Comparison of ENCODE assay signal across 1 cellular context in the genomic region with DNA sequence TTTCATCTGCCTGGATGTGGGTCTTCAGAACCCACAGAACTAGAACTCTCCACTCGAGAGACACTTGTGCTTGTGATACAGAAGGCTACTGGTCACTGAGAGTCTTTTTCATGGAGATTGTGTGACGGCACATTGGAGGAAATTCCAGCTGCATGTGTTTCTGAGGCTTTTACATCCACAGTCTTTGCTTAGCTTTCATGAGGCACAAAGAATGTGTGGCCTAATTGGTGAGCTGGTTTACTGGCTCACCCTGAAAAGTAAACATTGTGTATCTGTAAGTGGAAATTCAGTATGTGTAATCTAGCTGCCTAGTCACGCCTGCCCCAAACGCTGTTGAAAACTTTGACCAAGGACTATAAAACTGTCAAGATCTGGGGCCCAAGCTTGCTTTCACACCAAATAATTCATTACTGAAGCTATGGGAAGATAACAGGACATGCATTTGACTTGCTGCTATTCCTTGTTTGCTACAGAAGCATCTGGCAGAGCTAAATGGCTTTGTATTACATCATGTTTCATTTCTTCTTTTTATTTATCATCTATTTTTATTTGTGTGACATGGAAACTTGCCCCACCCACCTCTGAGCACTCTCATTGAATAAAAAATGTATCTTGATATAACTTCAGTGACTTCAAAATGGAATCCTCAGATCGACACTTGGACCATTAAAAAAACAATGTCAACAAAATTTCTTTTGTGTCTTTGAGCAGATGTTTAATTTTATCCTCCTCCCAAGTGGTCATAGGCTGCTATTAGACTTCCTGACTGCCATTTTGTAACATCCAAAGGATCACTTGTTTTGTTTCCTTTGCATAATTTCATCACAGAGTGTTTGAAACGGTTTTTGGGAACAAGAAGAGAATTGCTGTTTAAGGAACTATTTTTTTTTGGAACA.
A peak's percentile ranks its signal among the peaks of the same experiment; 100 is the strongest.
TF ChIP-seq lines count a peak whose summit lies in the region.

No MANE protein-coding gene starts in this region.

TF ChIP-seq in HepG2, 621 proteins besides CTCF, POLR2A, EP300 and RAD21 (continued from another document):
- TF ChIP-seq, protein P1, sequence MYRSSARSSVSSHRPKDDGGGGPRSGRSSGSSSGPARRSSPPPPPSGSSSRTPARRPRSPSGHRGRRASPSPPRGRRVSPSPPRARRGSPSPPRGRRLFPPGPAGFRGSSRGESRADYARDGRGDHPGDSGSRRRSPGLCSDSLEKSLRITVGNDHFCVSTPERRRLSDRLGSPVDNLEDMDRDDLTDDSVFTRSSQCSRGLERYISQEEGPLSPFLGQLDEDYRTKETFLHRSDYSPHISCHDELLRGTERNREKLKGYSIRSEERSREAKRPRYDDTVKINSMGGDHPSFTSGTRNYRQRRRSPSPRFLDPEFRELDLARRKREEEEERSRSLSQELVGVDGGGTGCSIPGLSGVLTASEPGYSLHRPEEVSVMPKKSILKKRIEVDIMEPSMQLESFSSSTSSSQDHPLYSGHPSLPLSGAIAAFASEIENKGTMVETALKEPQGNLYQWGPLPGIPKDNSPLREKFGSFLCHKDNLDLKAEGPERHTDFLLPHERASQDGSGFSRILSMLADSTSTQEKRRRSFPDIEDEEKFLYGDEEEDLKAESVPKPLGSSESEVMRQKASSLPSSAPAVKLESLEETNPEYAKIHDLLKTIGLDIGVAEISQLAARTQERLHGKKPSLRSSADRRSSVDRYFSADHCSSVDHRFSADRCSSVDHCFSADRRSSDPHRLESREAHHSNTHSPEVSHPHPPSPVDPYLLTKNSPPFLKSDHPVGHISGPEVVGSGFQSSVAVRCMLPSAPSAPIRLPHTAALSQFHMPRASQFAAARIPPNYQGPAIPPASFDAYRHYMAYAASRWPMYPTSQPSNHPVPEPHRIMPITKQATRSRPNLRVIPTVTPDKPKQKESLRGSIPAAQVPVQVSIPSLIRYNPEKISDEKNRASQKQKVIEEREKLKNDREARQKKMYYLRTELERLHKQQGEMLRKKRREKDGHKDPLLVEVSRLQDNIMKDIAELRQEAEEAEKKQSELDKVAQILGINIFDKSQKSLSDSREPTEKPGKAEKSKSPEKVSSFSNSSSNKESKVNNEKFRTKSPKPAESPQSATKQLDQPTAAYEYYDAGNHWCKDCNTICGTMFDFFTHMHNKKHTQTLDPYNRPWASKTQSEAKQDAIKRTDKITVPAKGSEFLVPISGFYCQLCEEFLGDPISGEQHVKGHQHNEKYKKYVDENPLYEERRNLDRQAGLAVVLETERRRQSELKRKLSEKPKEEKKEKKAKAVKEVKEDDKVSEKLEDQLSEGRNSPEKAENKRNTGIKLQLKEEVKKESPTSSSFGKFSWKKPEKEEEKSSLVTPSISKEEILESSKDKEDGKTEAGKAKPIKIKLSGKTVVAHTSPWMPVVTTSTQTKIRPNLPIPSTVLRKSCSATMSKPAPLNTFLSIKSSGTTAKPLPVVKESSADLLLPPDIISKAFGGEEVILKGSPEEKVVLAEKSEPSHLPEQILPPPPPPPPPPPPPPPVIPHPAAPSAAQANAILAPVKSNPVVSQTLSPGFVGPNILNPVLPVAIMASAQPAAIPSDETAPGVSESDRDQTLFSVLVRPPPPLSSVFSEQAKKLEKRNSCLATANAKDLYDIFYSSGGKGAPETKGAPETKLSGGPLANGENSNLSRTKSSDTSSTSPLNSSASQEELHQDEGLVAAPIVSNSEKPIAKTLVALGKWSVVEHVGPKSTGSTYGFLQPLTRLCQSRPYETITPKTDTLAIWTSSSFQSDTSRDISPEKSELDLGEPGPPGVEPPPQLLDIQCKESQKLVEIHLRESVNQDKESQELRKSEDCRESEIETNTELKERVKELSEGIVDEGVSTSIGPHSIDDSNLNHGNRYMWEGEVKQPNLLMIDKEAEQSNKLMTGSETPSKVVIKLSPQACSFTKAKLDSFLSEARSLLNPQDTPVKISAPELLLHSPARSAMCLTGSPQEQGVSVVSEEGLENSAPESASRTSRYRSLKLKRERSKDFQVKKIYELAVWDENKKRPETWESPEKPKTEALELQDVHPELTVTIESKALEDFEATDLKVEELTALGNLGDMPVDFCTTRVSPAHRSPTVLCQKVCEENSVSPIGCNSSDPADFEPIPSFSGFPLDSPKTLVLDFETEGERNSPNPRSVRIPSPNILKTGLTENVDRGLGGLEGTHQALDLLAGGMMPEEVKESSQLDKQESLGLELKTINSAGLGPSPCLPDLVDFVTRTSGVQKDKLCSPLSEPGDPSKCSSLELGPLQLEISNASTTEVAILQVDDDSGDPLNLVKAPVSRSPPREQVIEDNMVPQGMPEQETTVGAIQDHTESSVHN (CRISPR knock-in tag; IDR thresholded peaks at IDR 0.05) = no peak
- TF ChIP-seq ZNF792 (CRISPR knock-in tag; IDR thresholded peaks at IDR 0.05) = no peak
- TF ChIP-seq FOXP1 (IDR thresholded peaks at IDR 0.05) = no peak
- TF ChIP-seq FOXP1 (CRISPR knock-in tag; IDR thresholded peaks at IDR 0.05) = peak; percentile 58
- TF ChIP-seq ZNF780A (CRISPR knock-in tag; IDR thresholded peaks at IDR 0.05) = no peak
- TF ChIP-seq ZNF83 (CRISPR knock-in tag; IDR thresholded peaks at IDR 0.05; ENCODE audit: borderline replicate concordance) = no peak
- no peak for TF ChIP-seq ZNF468 (CRISPR knock-in tag; IDR thresholded peaks at IDR 0.05)
- 0 out of 2 replicates have a peak, but pooled peaks have one; percentile 23 for TF ChIP-seq ELF3 (CRISPR knock-in tag; IDR thresholded peaks at IDR 0.05)
- no peak for TF ChIP-seq MXI1 (IDR thresholded peaks at IDR 0.05; ENCODE audit: borderline replicate concordance, low read depth, low read length)
- no peak for TF ChIP-seq ZBTB1 (CRISPR knock-in tag; IDR thresholded peaks at IDR 0.05; ENCODE audit: borderline replicate concordance)
- TF ChIP-seq, protein P2, sequence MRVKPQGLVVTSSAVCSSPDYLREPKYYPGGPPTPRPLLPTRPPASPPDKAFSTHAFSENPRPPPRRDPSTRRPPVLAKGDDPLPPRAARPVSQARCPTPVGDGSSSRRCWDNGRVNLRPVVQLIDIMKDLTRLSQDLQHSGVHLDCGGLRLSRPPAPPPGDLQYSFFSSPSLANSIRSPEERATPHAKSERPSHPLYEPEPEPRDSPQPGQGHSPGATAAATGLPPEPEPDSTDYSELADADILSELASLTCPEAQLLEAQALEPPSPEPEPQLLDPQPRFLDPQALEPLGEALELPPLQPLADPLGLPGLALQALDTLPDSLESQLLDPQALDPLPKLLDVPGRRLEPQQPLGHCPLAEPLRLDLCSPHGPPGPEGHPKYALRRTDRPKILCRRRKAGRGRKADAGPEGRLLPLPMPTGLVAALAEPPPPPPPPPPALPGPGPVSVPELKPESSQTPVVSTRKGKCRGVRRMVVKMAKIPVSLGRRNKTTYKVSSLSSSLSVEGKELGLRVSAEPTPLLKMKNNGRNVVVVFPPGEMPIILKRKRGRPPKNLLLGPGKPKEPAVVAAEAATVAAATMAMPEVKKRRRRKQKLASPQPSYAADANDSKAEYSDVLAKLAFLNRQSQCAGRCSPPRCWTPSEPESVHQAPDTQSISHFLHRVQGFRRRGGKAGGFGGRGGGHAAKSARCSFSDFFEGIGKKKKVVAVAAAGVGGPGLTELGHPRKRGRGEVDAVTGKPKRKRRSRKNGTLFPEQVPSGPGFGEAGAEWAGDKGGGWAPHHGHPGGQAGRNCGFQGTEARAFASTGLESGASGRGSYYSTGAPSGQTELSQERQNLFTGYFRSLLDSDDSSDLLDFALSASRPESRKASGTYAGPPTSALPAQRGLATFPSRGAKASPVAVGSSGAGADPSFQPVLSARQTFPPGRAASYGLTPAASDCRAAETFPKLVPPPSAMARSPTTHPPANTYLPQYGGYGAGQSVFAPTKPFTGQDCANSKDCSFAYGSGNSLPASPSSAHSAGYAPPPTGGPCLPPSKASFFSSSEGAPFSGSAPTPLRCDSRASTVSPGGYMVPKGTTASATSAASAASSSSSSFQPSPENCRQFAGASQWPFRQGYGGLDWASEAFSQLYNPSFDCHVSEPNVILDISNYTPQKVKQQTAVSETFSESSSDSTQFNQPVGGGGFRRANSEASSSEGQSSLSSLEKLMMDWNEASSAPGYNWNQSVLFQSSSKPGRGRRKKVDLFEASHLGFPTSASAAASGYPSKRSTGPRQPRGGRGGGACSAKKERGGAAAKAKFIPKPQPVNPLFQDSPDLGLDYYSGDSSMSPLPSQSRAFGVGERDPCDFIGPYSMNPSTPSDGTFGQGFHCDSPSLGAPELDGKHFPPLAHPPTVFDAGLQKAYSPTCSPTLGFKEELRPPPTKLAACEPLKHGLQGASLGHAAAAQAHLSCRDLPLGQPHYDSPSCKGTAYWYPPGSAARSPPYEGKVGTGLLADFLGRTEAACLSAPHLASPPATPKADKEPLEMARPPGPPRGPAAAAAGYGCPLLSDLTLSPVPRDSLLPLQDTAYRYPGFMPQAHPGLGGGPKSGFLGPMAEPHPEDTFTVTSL (CRISPR knock-in tag; IDR thresholded peaks at IDR 0.05; ENCODE audit: borderline replicate concordance) = 0 out of 2 replicates have a peak, but pooled peaks have one; percentile 29
- TF ChIP-seq HMG20B (CRISPR knock-in tag; conservative IDR thresholded peaks at IDR 0.05) = no peak
- TF ChIP-seq ZNF180 (CRISPR knock-in tag; IDR thresholded peaks at IDR 0.05; ENCODE audit: borderline replicate concordance, low read depth) = no peak
- TF ChIP-seq ZNF616 (CRISPR knock-in tag; IDR thresholded peaks at IDR 0.05; ENCODE audit: low read depth) = no peak
